ENCODE assay signal across 13 cellular contexts in the genomic region with DNA sequence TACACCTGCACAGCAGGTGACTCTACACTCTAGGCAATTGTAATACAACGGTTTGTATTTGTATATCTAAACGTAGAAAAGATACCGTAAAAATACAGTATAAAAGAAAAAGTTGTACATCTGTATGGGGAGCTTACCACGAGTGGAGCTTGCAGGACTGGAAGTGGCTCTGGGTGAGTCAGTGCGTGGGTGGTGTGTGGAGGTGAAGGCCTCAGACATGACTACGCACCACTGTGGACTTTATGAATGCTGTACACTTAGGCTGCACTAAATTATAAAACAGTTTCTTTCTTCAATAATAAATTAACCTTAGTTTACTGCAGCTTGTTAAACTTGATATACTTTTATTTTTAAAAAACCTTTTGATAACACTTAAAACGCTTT.
A peak's percentile ranks its signal among the peaks of the same experiment; 100 is the strongest.
DNase-seq lines count a peak whose midpoint lies in the region; ATAC-seq and TF ChIP-seq lines count a peak whose summit lies in the region.
"Had no signal": no experiment of that assay in that cellular context is flagged by ENCODE, and none has a peak within 500 bp of the region (broad histone marks: within the 10 kb centered on the region; RNA-seq: fewer than 3 reads in every experiment).

No MANE protein-coding gene starts in this region.

- H3K4me3 Mint-ChIP-seq in nephron = no peak overlapping the region
- no peak overlapping the region for H3K4me3 Mint-ChIP-seq in CD4-positive, alpha-beta T cell
- no peak overlapping the region for H3K4me3 Mint-ChIP-seq in mesothelial cell of epicardium
- H3K4me3 Mint-ChIP-seq: effector memory CD8-positive, alpha-beta T cell had no signal

- no peak overlapping the region for H3K4me3 ChIP-seq in NB4 (ENCODE audit: low read depth, low read length)
- H3K4me3 ChIP-seq: sigmoid colon, thoracic aorta had no signal

- H3K27me3 ChIP-seq in CD4-positive, alpha-beta T cell (ENCODE audit: control insufficient read depth, insufficient read depth, low read length) = no peaks in the 10 kb centered on the region
- H3K27me3 ChIP-seq: sigmoid colon had no signal

- H3K9me3 Mint-ChIP-seq in nephron (peaks cover 6% of the 10 kb centered on the region), mesothelial cell of epicardium (peaks cover 4% of the 10 kb centered on the region)
- H3K9me3 Mint-ChIP-seq in CD4-positive, alpha-beta T cell = no peaks in the 10 kb centered on the region

- H3K36me3 Mint-ChIP-seq in nephron (ENCODE audit: low read depth) = no peaks in the 10 kb centered on the region
- H3K36me3 Mint-ChIP-seq in CD4-positive, alpha-beta T cell (ENCODE audit: low read depth) = no peaks in the 10 kb centered on the region
- H3K36me3 Mint-ChIP-seq in mesothelial cell of epicardium = no peaks in the 10 kb centered on the region

- H3K27ac ChIP-seq in CD4-positive, alpha-beta T cell (ENCODE audit: low read depth, low read length) = no peak overlapping the region
- H3K27ac ChIP-seq: sigmoid colon, thoracic aorta had no signal

- intact Hi-C loops in CD4-positive, alpha-beta T cell (cut with DNase I, micrococcal nuclease) = no loop called here
- intact Hi-C loops in posterior vena cava (cut with DNase I) = no loop called here

- H3K9me3 ChIP-seq in CD4-positive, alpha-beta T cell (ENCODE audit: control insufficient read depth, low read length) = no peaks in the 10 kb centered on the region
- H3K9me3 ChIP-seq: sigmoid colon, thoracic aorta had no signal

- no peak for TF ChIP-seq CTCF in NB4 (IDR thresholded peaks at IDR 0.05; ENCODE audit: low read depth, low read length)
- no peak for TF ChIP-seq CTCF in nephron (IDR thresholded peaks at IDR 0.05; ENCODE audit: unreplicated experiment in 3 of 3)
- TF ChIP-seq CTCF in CD4-positive, alpha-beta T cell (IDR thresholded peaks at IDR 0.05) = no peak
- no peak for TF ChIP-seq CTCF in mesothelial cell of epicardium (IDR thresholded peaks at IDR 0.05; ENCODE audit: unreplicated experiment)

- CTCF ChIA-PET in CD4-positive, alpha-beta T cell (lab: Charles Lee) = no interaction called here

- peak; percentile 85 for ATAC-seq in esophagus mucosa
- ATAC-seq in CD4-positive, alpha-beta T cell (ENCODE audit: poor library complexity) = no peak
- ATAC-seq: effector memory CD8-positive, alpha-beta T cell had no signal

- no peak for TF ChIP-seq POLR2A in NB4 (IDR thresholded peaks at IDR 0.05; ENCODE audit: extremely low read depth, insufficient read length)

- POLR2A ChIA-PET in CD4-positive, alpha-beta T cell (lab: Charles Lee) = no interaction called here

- H3K4me1 Mint-ChIP-seq in nephron (peaks cover 22% of the 10 kb centered on the region), mesothelial cell of epicardium (peaks cover 18% of the 10 kb centered on the region)
- H3K4me1 Mint-ChIP-seq in CD4-positive, alpha-beta T cell (ENCODE audit: low read depth) = no peaks in the 10 kb centered on the region

- H3K27ac Mint-ChIP-seq in nephron = peak overlapping the region; percentile 62 to 87 (median 82)
- no peak overlapping the region for H3K27ac Mint-ChIP-seq in CD4-positive, alpha-beta T cell
- H3K27ac Mint-ChIP-seq in mesothelial cell of epicardium = no peak overlapping the region
- H3K27ac Mint-ChIP-seq: effector memory CD8-positive, alpha-beta T cell had no signal

- H3K27me3 Mint-ChIP-seq in nephron (ENCODE audit: low read depth) (no peaks in the 10 kb centered on the region), mesothelial cell of epicardium (ENCODE audit: low read depth) (no peaks in the 10 kb centered on the region)
- H3K27me3 Mint-ChIP-seq in CD4-positive, alpha-beta T cell = no peaks in the 10 kb centered on the region
- H3K27me3 Mint-ChIP-seq: effector memory CD8-positive, alpha-beta T cell had no signal

- DNase-seq in EH (ENCODE audit: low read depth) = peak; percentile 84
- DNase-seq in NB4 (ENCODE audit: low read depth) = peak; percentile 14
- DNase-seq in NCI-H146 treated with DMSO at 0.1 percent for 48 hours (lab: John Stamatoyannopoulos, UW; ENCODE audit: unreplicated experiment) = no peak
- DNase-seq in CD4-positive, alpha-beta T cell = no peak
- no peak for DNase-seq in posterior vena cava (ENCODE audit: low spot score)
- DNase-seq in mesothelial cell of epicardium (ENCODE audit: low spot score in 2 of 2, unreplicated experiment in 2 of 2) = no peak
- DNase-seq: effector memory CD8-positive, alpha-beta T cell; NCI-H2227 treated with DMSO at 0.1 percent for 48 hours; sigmoid colon; T-helper 9 cell had no signal

Comparison
In these comparisons a context has a peak if more than half of its experiments do, and no peak if none do; other contexts are left out.
1. DNase-seq: peak in EH (single experiment) and NB4 (single experiment); none in NCI-H146 treated with DMSO at 0.1 percent for 48 hours (single experiment), CD4-positive, alpha-beta T cell (0 of 10), posterior vena cava (single experiment) and mesothelial cell of epicardium (0 of 2).
2. H3K27ac Mint-ChIP-seq: peak in nephron (3 of 3); none in CD4-positive, alpha-beta T cell (single experiment) and mesothelial cell of epicardium (single experiment).